In genomic region chr5:129027260-129027659, GRCh38 we compare ENCODE assay signal across 26 cellular contexts.
A peak's percentile ranks its signal among the peaks of the same experiment; 100 is the strongest.
DNase-seq lines count a peak whose midpoint lies in the region; FAIRE-seq and TF ChIP-seq lines count a peak whose summit lies in the region.
"Had no signal": no experiment of that assay in that cellular context is flagged by ENCODE, and none has a peak within 500 bp of the region (broad histone marks: within the 10 kb centered on the region; RNA-seq: fewer than 3 reads in every experiment).

No MANE protein-coding gene starts in this region.

- CTCF ChIA-PET in SK-N-SH (lab: Yijun Ruan, JAX): no interaction called here

- no peak overlapping the region for H3K4me3 ChIP-seq in SK-N-SH (ENCODE audit: low read depth in 2 of 2, low read length in 1 of 2)
- H3K4me3 ChIP-seq in ovary: no peak overlapping the region
- H3K4me3 ChIP-seq: BLaER1, GM12878 had no signal

- no peaks in the 10 kb centered on the region for H3F3A ChIP-seq in SK-N-SH (replicated peaks; ENCODE audit: insufficient read depth)

- peak; percentile 24 for TF ChIP-seq RAD21 in SK-N-SH (IDR thresholded peaks at IDR 0.05; ENCODE audit: low read length)

- no peak overlapping the region for H2AFZ ChIP-seq in SK-N-SH (ENCODE audit: low read depth)

- FAIRE-seq in endometrium (lab: Jason Lieb, UNC): peak; percentile 74
- FAIRE-seq: A204.1, GM12878, GM12892, GM18507 had no signal

- WGBS in SK-N-SH (ENCODE audit: low lambda C conversion rate): 5% methylated on average over 1 of the region's 1 CpG
- 94 to 100% (median 95%) methylated on average over 1 of the region's 1 CpG for WGBS in ovary, 3 donors

- intact Hi-C loops in ovary (cut with DNase I): no loop called here

- peak overlapping the region in 1 of 2 experiments; percentile 96; a peak in 3 of 4 replicates for H3K27ac ChIP-seq in SK-N-SH (ENCODE audit: low read depth in 2 of 2, low read length in 1 of 2)
- no peak overlapping the region for H3K27ac ChIP-seq in ovary
- H3K27ac ChIP-seq: BLaER1 had no signal

- H3K79me2 ChIP-seq in SK-N-SH (ENCODE audit: insufficient read depth): no peaks in the 10 kb centered on the region

- no peaks in the 10 kb centered on the region for H4K20me1 ChIP-seq in SK-N-SH (ENCODE audit: insufficient read depth)
- H4K20me1 ChIP-seq: BLaER1 had no signal

- POLR2A ChIA-PET in SK-N-SH (lab: Yijun Ruan, JAX): no interaction called here

- H3K36me3 ChIP-seq in SK-N-SH (replicated peaks in 1 of 2; ENCODE audit: control insufficient read depth in 1 of 2, insufficient read depth in 2 of 2, low read length in 1 of 2) (no peaks in the 10 kb centered on the region), ovary (no peaks in the 10 kb centered on the region)
- H3K36me3 ChIP-seq: BE2C, BLaER1 had no signal

- H3K9ac ChIP-seq in SK-N-SH: no peak overlapping the region
- H3K9ac ChIP-seq: BLaER1 had no signal

- TF ChIP-seq CTCF in SK-N-SH (IDR thresholded peaks at IDR 0.05) (no peak), ovary (IDR thresholded peaks at IDR 0.05) (no peak)

- H3K9me2 ChIP-seq in SK-N-SH: no peaks in the 10 kb centered on the region

- TF ChIP-seq POLR2A in ovary (IDR thresholded peaks at IDR 0.05): no peak

- H3K4me1 ChIP-seq in SK-N-SH (ENCODE audit: control insufficient read depth in 1 of 2, insufficient read depth in 2 of 2, low read depth in 1 of 2, low read length in 1 of 2) (peaks cover 0 to 10% of the 10 kb centered on the region in 2 experiments; a peak in 2 of 4 replicates), ovary (ENCODE audit: insufficient read depth) (no peaks in the 10 kb centered on the region)
- H3K4me1 ChIP-seq: BLaER1 had no signal

- DNase-seq in NCI-H1694 treated with DMSO at 0.1 percent for 48 hours (lab: John Stamatoyannopoulos, UW) (peak; percentile 25), NCI-H1694 (lab: John Stamatoyannopoulos, UW) (no peak), SK-N-SH (peak; percentile 33), occipital lobe (lab: John Stamatoyannopoulos, UW) (no peak), ovary (no peak), NCI-H774 (lab: John Stamatoyannopoulos, UW) (no peak)
- DNase-seq: 8988T; ACHN; BE2C; C1 segment of cervical spinal cord; CD4-positive, alpha-beta memory T cell; CD4-positive, CD25-positive, alpha-beta regulatory T cell; CD8-positive, alpha-beta memory T cell; COR-L47; DMS153; DMS53; DMS79; DND-41; EL; GDM1 had no signal

- no peak overlapping the region for H3K4me2 ChIP-seq in SK-N-SH
- H3K4me2 ChIP-seq: BLaER1 had no signal

- H3K9me3 ChIP-seq in SK-N-SH (no peaks in the 10 kb centered on the region), ovary (no peaks in the 10 kb centered on the region)
- H3K9me3 ChIP-seq: BE2C, BLaER1 had no signal

- TF ChIP-seq EP300 in SK-N-SH (IDR thresholded peaks at IDR 0.05; ENCODE audit: borderline replicate concordance in 1 of 2, low read depth in 1 of 2, low read length in 1 of 2) (peak in 1 of 2 experiments; percentile 83; a peak in 2 of 4 replicates), ovary (IDR thresholded peaks at IDR 0.05) (no peak)

- no peaks in the 10 kb centered on the region for H3K27me3 ChIP-seq in SK-N-SH (ENCODE audit: insufficient read depth)
- H3K27me3 ChIP-seq in ovary: no peaks in the 10 kb centered on the region
- H3K27me3 ChIP-seq: BE2C, BLaER1 had no signal

TF ChIP-seq in SK-N-SH, 30 proteins besides CTCF, POLR2A, EP300 and RAD21:
- TF ChIP-seq ZBTB33 (IDR thresholded peaks at IDR 0.05; ENCODE audit: borderline replicate concordance, low read depth) (no peak), MXI1 (IDR thresholded peaks at IDR 0.05; ENCODE audit: low read depth, low read length) (peak; percentile 48; the same call in 1 of the 2 replicates), GATA2 (CRISPR knock-in tag; IDR thresholded peaks at IDR 0.05) (no peak; the same call in 1 of the 2 replicates), REST (IDR thresholded peaks at IDR 0.05; ENCODE audit: low read depth, low read length) (no peak), MAX (IDR thresholded peaks at IDR 0.05; ENCODE audit: low read depth) (no peak), SIN3A (IDR thresholded peaks at IDR 0.05; ENCODE audit: borderline replicate concordance, low read depth, low read length) (no peak), YY1 (IDR thresholded peaks at IDR 0.05; ENCODE audit: low read depth) (no peak), JUND (IDR thresholded peaks at IDR 0.05) (no peak), TAF1 (IDR thresholded peaks at IDR 0.05; ENCODE audit: borderline replicate concordance, low read depth, low read length) (no peak), POLR2AphosphoS5 (IDR thresholded peaks at IDR 0.05; ENCODE audit: low read depth, low read length) (no peak), NRF1 (IDR thresholded peaks at IDR 0.05; ENCODE audit: low read depth, low read length) (no peak), RCOR1 (IDR thresholded peaks at IDR 0.05; ENCODE audit: low read length) (peak; percentile 64; the same call in 1 of the 2 replicates), GABPA (IDR thresholded peaks at IDR 0.05; ENCODE audit: low read depth) (no peak), RXRA (IDR thresholded peaks at IDR 0.05; ENCODE audit: borderline replicate concordance, low read depth) (no peak), USF2 (IDR thresholded peaks at IDR 0.05; ENCODE audit: borderline replicate concordance, low read depth, low read length) (no peak), FOXM1 (IDR thresholded peaks at IDR 0.05; ENCODE audit: low read depth) (no peak)

Comparison
In these comparisons a context has a peak if more than half of its experiments do, and no peak if none do; other contexts are left out.
1. DNase-seq: peak in NCI-H1694 treated with DMSO at 0.1 percent for 48 hours (single experiment) and SK-N-SH (single experiment); none in NCI-H1694 (single experiment), occipital lobe (single experiment), ovary (0 of 5) and NCI-H774 (single experiment).